In genomic region chr5:178793156-178793555, GRCh38 we compare ENCODE assay signal across 10 cellular contexts.
DNase-seq lines count a peak whose midpoint lies in the region; ATAC-seq lines count a peak whose summit lies in the region.
"Had no signal": no experiment of that assay in that cellular context is flagged by ENCODE, and none has a peak within 500 bp of the region (broad histone marks: within the 10 kb centered on the region; RNA-seq: fewer than 3 reads in every experiment).

No MANE protein-coding gene starts in this region.

- H3K36me3 ChIP-seq in iPS DF 6.9 (ENCODE audit: control insufficient read depth, insufficient read depth, low read length) = no peaks in the 10 kb centered on the region

- H3K9me3 ChIP-seq in iPS DF 6.9 (ENCODE audit: control insufficient read depth, insufficient read depth, low read length) = no peaks in the 10 kb centered on the region

- peak; percentile 13 for DNase-seq in stimulated activated CD4-positive, alpha-beta T cell treated with anti-CD3 and anti-CD28 coated beads, Interleukin-12 subunit alpha, Interleukin-12 subunit beta, amount 100 ng/mL, for 4 hours
- no peak for DNase-seq in stimulated activated CD4-positive, alpha-beta T cell treated with anti-CD3 and anti-CD28 coated beads, Interleukin-4, amount 100 ng/mL, for 24 hours
- DNase-seq in RKO (ENCODE audit: low spot score) (peak; percentile 60), iPS DF 6.9 (ENCODE audit: low read depth, low spot score) (peak; percentile 61), T-cell (no peak), NK-92 (lab: John Stamatoyannopoulos, UW; ENCODE audit: unreplicated experiment) (no peak)
- DNase-seq: amniotic stem cell, SIG-M5 had no signal

- H3K4me3 ChIP-seq in iPS DF 6.9 (ENCODE audit: low read length) = no peak overlapping the region

- no peak overlapping the region for H3K27ac Mint-ChIP-seq in T-cell

- CTCF ChIA-PET in T-cell (lab: Charles Lee) = no interaction called here

- H3K36me3 Mint-ChIP-seq in T-cell = no peaks in the 10 kb centered on the region

- POLR2A ChIA-PET in T-cell (lab: Charles Lee) = no interaction called here

- peaks cover 6 to 11% of the 10 kb centered on the region in 2 donors for H3K27me3 Mint-ChIP-seq in T-cell

- H3K4me1 Mint-ChIP-seq in T-cell = peaks cover 0 to 1% (median 0%) of the 10 kb centered on the region in 3 donors

- H3K4me3 Mint-ChIP-seq in T-cell = no peak overlapping the region

- no peak overlapping the region for H3K27ac ChIP-seq in iPS DF 6.9 (ENCODE audit: low read length)

- no CpG with 5 or more reads among the region's 12 CpGs for WGBS in iPS DF 6.9 (ENCODE audit: insufficient coverage, insufficient read length)

- H3K4me1 ChIP-seq in iPS DF 6.9 (ENCODE audit: control insufficient read depth, insufficient read depth, low read length) = no peaks in the 10 kb centered on the region

- H3K27me3 ChIP-seq in iPS DF 6.9 (ENCODE audit: control insufficient read depth, insufficient read depth, low read length) = no peaks in the 10 kb centered on the region

- H3K9me3 Mint-ChIP-seq in T-cell = no peaks in the 10 kb centered on the region

- no peak for ATAC-seq in GM19035 (IDR thresholded peaks at IDR 0.05; ENCODE audit: unreplicated experiment)
- ATAC-seq in HG03442 (IDR thresholded peaks at IDR 0.05; ENCODE audit: unreplicated experiment) = no peak
- ATAC-seq in T-cell (replicated peaks in 1 of 4) = no peak

Comparison
In these comparisons a context has a peak if more than half of its experiments do, and no peak if none do; other contexts are left out.
1. DNase-seq: peak in stimulated activated CD4-positive, alpha-beta T cell treated with anti-CD3 and anti-CD28 coated beads, Interleukin-12 subunit alpha, Interleukin-12 subunit beta, amount 100 ng/mL, for 4 hours (single experiment), RKO (single experiment) and iPS DF 6.9 (single experiment); none in stimulated activated CD4-positive, alpha-beta T cell treated with anti-CD3 and anti-CD28 coated beads, Interleukin-4, amount 100 ng/mL, for 24 hours (single experiment), T-cell (0 of 34) and NK-92 (single experiment).